ENCODE assay signal across 8 cellular contexts in the genomic region with DNA sequence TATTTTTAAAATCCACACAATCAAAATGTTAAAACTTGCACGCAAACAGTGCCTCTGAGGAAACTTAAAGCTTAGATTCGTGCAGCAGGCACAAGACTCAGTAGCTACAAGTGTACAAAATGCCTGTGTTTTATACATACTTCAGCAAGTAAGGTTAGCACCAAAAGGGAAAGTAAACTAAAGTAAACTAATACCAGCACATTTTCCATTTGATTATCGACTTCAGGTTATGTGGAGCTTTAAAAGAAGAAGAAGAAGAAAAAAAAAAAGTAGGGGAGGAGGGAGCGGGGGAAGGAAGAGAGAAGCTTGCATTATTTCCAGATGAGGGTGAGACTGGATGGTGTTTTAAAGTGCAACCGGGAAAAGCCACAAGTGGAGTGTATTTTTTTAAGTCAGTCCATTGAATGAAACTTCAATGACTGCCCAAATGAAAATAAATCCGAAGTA. TPM values are rescaled to one million over a fixed set of nuclear protein-coding genes. Genes with fewer than 3 reads are reported as not detected.
DNase-seq lines count a peak whose midpoint lies in the region; ATAC-seq lines count a peak whose summit lies in the region.

No MANE protein-coding gene starts in this region.

- H3K4me3 Mint-ChIP-seq in activated T-helper 17 cell treated with anti-CD3 and anti-CD28 coated beads, Interleukin-2, amount 50 U/mL, for 72 hours = no peak overlapping the region

- H3K27ac Mint-ChIP-seq in activated T-helper 17 cell treated with anti-CD3 and anti-CD28 coated beads, Interleukin-2, amount 50 U/mL, for 72 hours = peak overlapping the region; percentile 70

- DNase-seq in left cardiac atrium (no peak), retina (peak; percentile 55), NK-92 (lab: John Stamatoyannopoulos, UW; ENCODE audit: unreplicated experiment) (no peak), NOMO-1 treated with DMSO at 0.1 percent for 48 hours (lab: John Stamatoyannopoulos, UW; ENCODE audit: unreplicated experiment) (no peak)
- no peak for DNase-seq in stimulated activated CD4-positive, alpha-beta T cell treated with anti-CD3 and anti-CD28 coated beads, Interleukin-2, amount 100 ng/mL, for 24 hours

- H3K36me3 Mint-ChIP-seq in activated T-helper 17 cell treated with anti-CD3 and anti-CD28 coated beads, Interleukin-2, amount 50 U/mL, for 72 hours (ENCODE audit: low read depth) = no peaks in the 10 kb centered on the region

- H3K9me3 Mint-ChIP-seq in activated T-helper 17 cell treated with anti-CD3 and anti-CD28 coated beads, Interleukin-2, amount 50 U/mL, for 72 hours = no peaks in the 10 kb centered on the region

- ATAC-seq in HG03280 (IDR thresholded peaks at IDR 0.05; ENCODE audit: unreplicated experiment) (peak; percentile 6), left cardiac atrium (peak; percentile 6 to 9)
- peak; percentile 23 for ATAC-seq in activated T-helper 17 cell treated with anti-CD3 and anti-CD28 coated beads, Interleukin-2, amount 50 U/mL, for 72 hours (replicated peaks)

- H3K9me3 ChIP-seq in ES-I3 (ENCODE audit: control insufficient read depth, insufficient read depth, low read length) = no peaks in the 10 kb centered on the region

- H3K36me3 ChIP-seq in ES-I3 (ENCODE audit: insufficient read depth, low read length) = no peaks in the 10 kb centered on the region

- H3K27me3 Mint-ChIP-seq in activated T-helper 17 cell treated with anti-CD3 and anti-CD28 coated beads, Interleukin-2, amount 50 U/mL, for 72 hours = peaks cover 3% of the 10 kb centered on the region

- intact Hi-C loops in left cardiac atrium (cut with DNase I) = loop anchor here (2.0 to 10.0 kb wide), 6 partner anchors 378 to 848 kb away; no protein-coding TSS in a partner anchor

- peaks cover 11% of the 10 kb centered on the region; the same call in 1 of the 2 replicates for H3K4me1 ChIP-seq in ES-I3 (ENCODE audit: insufficient read depth, low read length)

- peak overlapping the region; percentile 70; the same call in 1 of the 2 replicates for H3K9ac ChIP-seq in ES-I3 (ENCODE audit: low read depth, low read length)

- H3K4me1 Mint-ChIP-seq in activated T-helper 17 cell treated with anti-CD3 and anti-CD28 coated beads, Interleukin-2, amount 50 U/mL, for 72 hours = peaks cover 7% of the 10 kb centered on the region

RNA-seq across cellular contexts. Expression of gene ADAMTS6, which starts 0.6 kb away (rescaled TPM):
- 1 to 10 TPM; 1.2 to 1.4 TPM for total RNA-seq in activated T-helper 17 cell treated with anti-CD3 and anti-CD28 coated beads, Interleukin-2, amount 50 U/mL, for 72 hours
- total RNA-seq in left cardiac atrium = 1 to 10 TPM; 1.7 TPM
